8 cellular contexts compared by ENCODE assay signal in the genomic region with DNA sequence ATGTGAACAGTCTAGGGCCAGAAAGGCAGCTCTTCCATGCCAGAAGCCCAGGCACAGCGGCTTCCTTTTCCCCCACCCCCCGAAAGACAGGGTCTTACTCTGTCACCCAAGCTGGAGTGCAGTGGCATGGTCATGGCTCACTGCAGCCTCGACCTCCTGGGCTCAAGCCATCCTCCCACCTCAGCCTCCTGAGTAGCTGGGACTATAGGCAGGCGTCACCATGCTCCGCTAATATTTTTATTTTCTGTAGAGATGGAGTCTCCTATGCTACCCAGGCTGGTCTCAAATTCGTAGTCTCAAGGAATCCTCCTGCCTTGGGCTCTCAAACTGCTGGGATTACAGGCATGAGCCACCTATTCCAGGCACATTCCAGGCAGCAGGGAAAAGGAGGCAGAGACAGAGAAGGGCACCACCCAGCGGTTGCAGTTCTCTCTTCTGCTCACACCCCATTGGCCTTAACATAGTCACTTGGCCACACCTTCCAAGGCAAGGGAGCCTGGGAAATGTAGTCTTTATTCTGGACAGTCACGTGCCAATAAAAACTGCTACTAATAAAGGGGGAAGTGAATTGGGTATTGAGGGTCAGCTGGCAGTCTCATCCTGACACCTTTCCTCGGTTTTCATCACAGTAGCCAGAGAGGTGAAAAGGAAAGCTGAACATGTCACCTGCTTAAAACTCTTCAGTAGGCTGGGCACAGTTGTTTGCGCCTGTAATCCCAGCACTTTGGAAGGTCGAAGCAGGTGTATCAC.
DNase-seq lines count a peak whose midpoint lies in the region; ATAC-seq and TF ChIP-seq lines count a peak whose summit lies in the region.

No MANE protein-coding gene starts in this region.

- H3K4me3 ChIP-seq in HFF-Myc (replicated peaks; ENCODE audit: low read depth, low read length) (no peak overlapping the region), astrocyte of the cerebellum (ENCODE audit: low read depth, low read length) (no peak overlapping the region)

- in situ Hi-C loops in Caki2 (cut with HindIII; ENCODE audit: low pct_unique_long_range_greater_than_20kb, low sequenced_read_pairs): no loop called here
- in situ Hi-C loops in astrocyte of the cerebellum (cut with HindIII; ENCODE audit: low sequenced_read_pairs): no loop called here

- peak; percentile 59 for TF ChIP-seq CTCF in HFF-Myc (IDR thresholded peaks at IDR 0.05; ENCODE audit: low read depth, low read length, missing control alignments)
- peak; percentile 58 for TF ChIP-seq CTCF in astrocyte of the cerebellum (IDR thresholded peaks at IDR 0.05; ENCODE audit: low read depth, low read length, missing control alignments)

- peak; percentile 72 for DNase-seq in Caki2 (ENCODE audit: low read depth)
- peak; percentile 43 for DNase-seq in HFF-Myc (ENCODE audit: extremely low read depth, low read depth)
- DNase-seq in NCI-H82 treated with DMSO at 0.1 percent for 48 hours (lab: John Stamatoyannopoulos, UW; ENCODE audit: unreplicated experiment): peak; percentile 80
- DNase-seq in astrocyte of the cerebellum (ENCODE audit: low read depth): no peak
- peak; percentile 80 for DNase-seq in iPS DF 19.7 (ENCODE audit: low read depth, low spot score)
- peak; percentile 10 for DNase-seq in stimulated activated CD4-positive, alpha-beta T cell treated with anti-CD3 and anti-CD28 coated beads, Interleukin-1b, Interleukin-23, amount 100 ng/mL, for 48 hours
- DNase-seq in activated CD8-positive, alpha-beta memory T cell treated with anti-CD3 and anti-CD28 coated beads, Interleukin-2, amount 50 U/mL, for 48 hours: no peak

- ATAC-seq in GM18502 (IDR thresholded peaks at IDR 0.05; ENCODE audit: poor library complexity, unreplicated experiment): no peak

Comparison
In these comparisons a context has a peak if more than half of its experiments do, and no peak if none do; other contexts are left out.
1. DNase-seq: peak in Caki2 (single experiment), HFF-Myc (single experiment), NCI-H82 treated with DMSO at 0.1 percent for 48 hours (single experiment), iPS DF 19.7 (single experiment) and stimulated activated CD4-positive, alpha-beta T cell treated with anti-CD3 and anti-CD28 coated beads, Interleukin-1b, Interleukin-23, amount 100 ng/mL, for 48 hours (single experiment); none in astrocyte of the cerebellum (single experiment) and activated CD8-positive, alpha-beta memory T cell treated with anti-CD3 and anti-CD28 coated beads, Interleukin-2, amount 50 U/mL, for 48 hours (single experiment).